9 cellular contexts compared by ENCODE assay signal in the genomic region with DNA sequence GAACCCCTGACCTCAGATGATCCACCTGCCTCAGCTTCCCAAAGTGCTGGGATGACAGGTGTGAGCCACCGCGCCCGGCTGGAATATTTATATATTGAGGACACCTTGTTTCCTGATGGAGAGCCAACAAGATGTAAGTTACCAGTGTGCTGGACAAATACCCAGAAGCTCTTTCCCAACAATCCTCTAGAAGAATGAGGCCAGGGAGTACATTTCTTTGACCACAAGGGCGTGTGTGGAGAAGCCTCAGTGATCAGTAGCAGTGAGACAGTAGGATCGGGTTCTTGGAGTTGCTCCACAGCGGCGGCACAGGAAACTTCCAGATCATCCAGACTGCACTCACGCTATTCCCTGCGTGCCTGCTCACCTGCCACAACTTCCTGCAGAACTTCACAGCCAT.
"Had no signal": no experiment of that assay in that cellular context is flagged by ENCODE, and none has a peak within 500 bp of the region (broad histone marks: within the 10 kb centered on the region; RNA-seq: fewer than 3 reads in every experiment).

No MANE protein-coding gene starts in this region.

- H3K4me3 ChIP-seq: lung, pancreas had no signal

- DNase-seq: activated CD4-positive, alpha-beta T cell treated with anti-CD3 and anti-CD28 coated beads, Interleukin-2, amount 10 ng/mL, durations not matched to agents 7 days and 5 days; activated naive CD4-positive, alpha-beta T cell; activated naive CD8-positive, alpha-beta T cell treated with anti-CD3 and anti-CD28 coated beads, Interleukin-2, amount 10 ng/mL, durations not matched to agents 7 days and 5 days; aorta; erythroblast; foreskin keratinocyte; naive thymus-derived CD8-positive, alpha-beta T cell; pancreas had no signal
